In the genomic region with DNA sequence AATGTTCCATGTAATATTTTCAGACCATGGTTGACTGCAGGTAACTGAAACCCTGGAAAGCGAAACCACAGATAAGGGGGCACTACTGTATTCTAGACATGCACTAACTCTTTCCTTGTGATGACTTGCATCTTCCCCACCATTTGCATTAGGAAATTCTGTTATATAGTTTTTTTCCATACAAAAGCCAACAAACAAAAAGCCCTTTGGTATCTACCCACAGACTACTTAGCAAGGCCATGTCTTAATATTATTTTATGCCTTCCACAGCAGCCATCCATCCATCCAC, we compare ENCODE assay signal across 24 cellular contexts. TPM values are rescaled to one million over a fixed set of nuclear protein-coding genes. Genes with fewer than 3 reads are reported as not detected.
DNase-seq lines count a peak whose midpoint lies in the region; ATAC-seq and TF ChIP-seq lines count a peak whose summit lies in the region.
"Had no signal": no experiment of that assay in that cellular context is flagged by ENCODE, and none has a peak within 500 bp of the region (broad histone marks: within the 10 kb centered on the region; RNA-seq: fewer than 3 reads in every experiment).

No MANE protein-coding gene starts in this region.

- POLR2A ChIA-PET in CD8-positive, alpha-beta T cell (lab: Charles Lee), result no interaction called here
- POLR2A ChIA-PET in IMR-90 (lab: Charles Lee; ENCODE audit: unreplicated experiment), result no interaction called here

- no peak overlapping the region for H2BK120ac ChIP-seq in IMR-90 (ENCODE audit: low read depth, low read length)
- no peak overlapping the region for H2BK120ac ChIP-seq in trophoblast cell (ENCODE audit: insufficient read depth, low read length, poor library complexity)

- H2BK12ac ChIP-seq in trophoblast cell (ENCODE audit: low read length), result no peak overlapping the region

- no peak overlapping the region for H4K12ac ChIP-seq in trophoblast cell (ENCODE audit: low read depth, low read length)

- H2AFZ ChIP-seq in IMR-90 (replicated peaks; ENCODE audit: low read length, poor library complexity) (no peak overlapping the region), trophoblast cell (ENCODE audit: insufficient read depth, low read length, poor library complexity) (no peak overlapping the region)
- H2AFZ ChIP-seq: GM23248 had no signal

- H3K79me1 ChIP-seq in IMR-90 (ENCODE audit: low read depth in 1 of 2, low read length in 2 of 2) (peaks cover 0 to 7% of the 10 kb centered on the region in 2 experiments; a peak in 1 of 4 replicates), trophoblast cell (ENCODE audit: low read length) (no peaks in the 10 kb centered on the region)

- CTCF ChIA-PET in CD8-positive, alpha-beta T cell (lab: Charles Lee), result no interaction called here
- CTCF ChIA-PET in IMR-90 (lab: Yijun Ruan, JAX), result no interaction called here

- no peak overlapping the region for H3K56ac ChIP-seq in IMR-90 (ENCODE audit: extremely low read depth, insufficient read depth, low read length)

- intact Hi-C loops in CD8-positive, alpha-beta T cell (cut with DNase I, micrococcal nuclease), result loop anchor here in 1 of 2 experiments (5.0 kb wide), 1 partner anchor 53 kb away; a partner anchor contains a TSS
- intact Hi-C loops in IMR-90 (cut with micrococcal nuclease), result no loop called here

- no peaks in the 10 kb centered on the region for H4K20me1 ChIP-seq in IMR-90 (ENCODE audit: insufficient read depth, low read length)

- BruUV-seq in IMR-90 (replicated peaks; lab: Mats Ljungman, UMichigan), result no TSS peak

- no peak for TF ChIP-seq CTCF in CD8-positive, alpha-beta T cell (IDR thresholded peaks at IDR 0.05)
- TF ChIP-seq CTCF in IMR-90 (conservative IDR thresholded peaks at IDR 0.05; ENCODE audit: low read depth, low read length), result no peak
- no peak for TF ChIP-seq CTCF in glutamatergic neuron (IDR thresholded peaks at IDR 0.05; ENCODE audit: partially characterized antibody, unreplicated experiment)

- H3K4me1 Mint-ChIP-seq in CD8-positive, alpha-beta T cell (ENCODE audit: low read depth), result no peaks in the 10 kb centered on the region
- H3K4me1 Mint-ChIP-seq in activated naive CD8-positive, alpha-beta T cell (ENCODE audit: low read depth), result peaks cover 25% of the 10 kb centered on the region
- no peaks in the 10 kb centered on the region for H3K4me1 Mint-ChIP-seq in glutamatergic neuron (ENCODE audit: low read depth, unreplicated experiment)
- H3K4me1 Mint-ChIP-seq: H9 had no signal

- H3K4ac ChIP-seq in IMR-90 (ENCODE audit: low read depth, low read length) (no peak overlapping the region), trophoblast cell (ENCODE audit: low read depth, low read length) (no peak overlapping the region)

- peaks cover 54% of the 10 kb centered on the region for H3K36me3 Mint-ChIP-seq in CD8-positive, alpha-beta T cell
- peaks cover 7% of the 10 kb centered on the region for H3K36me3 Mint-ChIP-seq in activated naive CD8-positive, alpha-beta T cell
- peaks cover 5% of the 10 kb centered on the region for H3K36me3 Mint-ChIP-seq in glutamatergic neuron (ENCODE audit: unreplicated experiment)

- H3K27me3 Mint-ChIP-seq in CD8-positive, alpha-beta T cell (ENCODE audit: low read depth), result no peaks in the 10 kb centered on the region
- no peaks in the 10 kb centered on the region for H3K27me3 Mint-ChIP-seq in activated naive CD8-positive, alpha-beta T cell
- no peaks in the 10 kb centered on the region for H3K27me3 Mint-ChIP-seq in glutamatergic neuron (ENCODE audit: unreplicated experiment)
- H3K27me3 Mint-ChIP-seq: CD4-positive, CD25-positive, alpha-beta regulatory T cell had no signal

- no peak overlapping the region for H3K18ac ChIP-seq in IMR-90 (ENCODE audit: low read depth, low read length)
- no peak overlapping the region for H3K18ac ChIP-seq in trophoblast cell (ENCODE audit: low read length)

- H3K27me3 ChIP-seq in CD8-positive, alpha-beta T cell (ENCODE audit: insufficient read depth, low read length), result no peaks in the 10 kb centered on the region
- no peaks in the 10 kb centered on the region for H3K27me3 ChIP-seq in IMR-90 (ENCODE audit: control insufficient read depth, insufficient read depth, low read length)
- H3K27me3 ChIP-seq in trophoblast cell (ENCODE audit: insufficient read depth, low read length), result no peaks in the 10 kb centered on the region
- H3K27me3 ChIP-seq: Peyer's patch had no signal

- H3K79me2 ChIP-seq in trophoblast cell (ENCODE audit: control insufficient read depth, insufficient read depth, low read length, poor library complexity), result no peaks in the 10 kb centered on the region

- ATAC-seq in CD8-positive, alpha-beta T cell, result no peak
- ATAC-seq in IMR-90 (ENCODE audit: low read depth) (no peak), HG03442 (IDR thresholded peaks at IDR 0.05; ENCODE audit: unreplicated experiment) (no peak), GM21390 (IDR thresholded peaks at IDR 0.05; ENCODE audit: unreplicated experiment) (no peak)
- ATAC-seq: HepG2 had no signal

- H2AK9ac ChIP-seq in IMR-90 (replicated peaks; ENCODE audit: low read depth, low read length, poor library complexity), result peak overlapping the region; percentile 78

- H3K14ac ChIP-seq in IMR-90 (replicated peaks; ENCODE audit: low read depth, low read length) (no peak overlapping the region), trophoblast cell (ENCODE audit: low read length) (no peak overlapping the region)

- H2BK5ac ChIP-seq in IMR-90 (ENCODE audit: low read depth, low read length, poor library complexity, severe bottlenecking), result no peak overlapping the region
- H2BK5ac ChIP-seq in trophoblast cell (ENCODE audit: low read depth, low read length, poor library complexity), result no peak overlapping the region

- no peak overlapping the region for H2BK15ac ChIP-seq in IMR-90 (ENCODE audit: low read depth, low read length)

- WGBS in IMR-90 (ENCODE audit: extremely low coverage in 2 of 2, insufficient read length in 1 of 2), 2 experiments, result no CpG with 5 or more reads among the region's 1 CpG
- no CpG with 5 or more reads among the region's 1 CpG for WGBS in trophoblast cell (ENCODE audit: extremely low coverage, insufficient coverage, insufficient read length)

- peak overlapping the region; percentile 77 for H3K27ac Mint-ChIP-seq in CD8-positive, alpha-beta T cell
- H3K27ac Mint-ChIP-seq in activated naive CD8-positive, alpha-beta T cell, result peak overlapping the region; percentile 80
- peak overlapping the region; percentile 34 for H3K27ac Mint-ChIP-seq in glutamatergic neuron (ENCODE audit: unreplicated experiment)
- H3K27ac Mint-ChIP-seq: HFFc6 had no signal

- no peak for DNase-seq in CD8-positive, alpha-beta T cell
- DNase-seq in IMR-90 (no peak), glutamatergic neuron (no peak), trophoblast cell (no peak)
- DNase-seq: CD4-positive, CD25-positive, alpha-beta regulatory T cell; COR-L47; DMS 273 treated with DMSO at 0.1 percent for 48 hours; DMS79 treated with DMSO at 0.1 percent for 48 hours; GM23248; H9; HFFc6; KG1; NCI-H1092; NCI-H1436 treated with DMSO at 0.1 percent for 48 hours; NCI-H1930; NCI-H226; NCI-H510A treated with DMSO at 0.1 percent for 48 hours; NCI-H748 treated with DMSO at 0.1 percent for 48 hours; Peyer's patch had no signal

- H4K5ac ChIP-seq in IMR-90 (ENCODE audit: low read depth, low read length), result no peak overlapping the region

- no peak overlapping the region for H3K4me3 ChIP-seq in CD8-positive, alpha-beta T cell (ENCODE audit: low read depth, low read length)
- no peak overlapping the region for H3K4me3 ChIP-seq in IMR-90 (ENCODE audit: insufficient read depth, low read depth, low read length)
- no peak overlapping the region for H3K4me3 ChIP-seq in trophoblast cell (ENCODE audit: low read depth, low read length)
- H3K4me3 ChIP-seq: GM23248, Peyer's patch had no signal

- H3K9me3 Mint-ChIP-seq in CD8-positive, alpha-beta T cell, result no peaks in the 10 kb centered on the region
- H3K9me3 Mint-ChIP-seq in activated naive CD8-positive, alpha-beta T cell (ENCODE audit: low read depth), result no peaks in the 10 kb centered on the region
- peaks cover 1% of the 10 kb centered on the region for H3K9me3 Mint-ChIP-seq in glutamatergic neuron (ENCODE audit: unreplicated experiment)
- H3K9me3 Mint-ChIP-seq: CD4-positive, CD25-positive, alpha-beta regulatory T cell; H9; HFFc6 had no signal

- H2BK20ac ChIP-seq in IMR-90 (ENCODE audit: low read depth, low read length), result no peak overlapping the region

- H3K9me3 ChIP-seq in CD8-positive, alpha-beta T cell (ENCODE audit: low read length), result no peaks in the 10 kb centered on the region
- H3K9me3 ChIP-seq in IMR-90 (ENCODE audit: control insufficient read depth, insufficient read depth, low read length), result no peaks in the 10 kb centered on the region
- H3K9me3 ChIP-seq in trophoblast cell (ENCODE audit: insufficient read depth, low read depth, low read length), result no peaks in the 10 kb centered on the region
- H3K9me3 ChIP-seq: Peyer's patch had no signal

- H3K36me3 ChIP-seq in CD8-positive, alpha-beta T cell (ENCODE audit: insufficient read depth, low read length), result peaks cover 7% of the 10 kb centered on the region
- H3K36me3 ChIP-seq in IMR-90 (ENCODE audit: control insufficient read depth, insufficient read depth, low read length) (peaks cover 24% of the 10 kb centered on the region), trophoblast cell (ENCODE audit: control insufficient read depth in 1 of 2, insufficient read depth in 2 of 2, low read length in 2 of 2) (peaks cover 22% of the 10 kb centered on the region in 2 experiments)

- H4K91ac ChIP-seq in IMR-90 (ENCODE audit: insufficient read depth, low read depth, low read length), result no peak overlapping the region
- H4K91ac ChIP-seq in trophoblast cell (ENCODE audit: low read depth, low read length), result no peak overlapping the region

- H3K4me1 ChIP-seq in CD8-positive, alpha-beta T cell (ENCODE audit: insufficient read depth, low read length), result no peaks in the 10 kb centered on the region
- H3K4me1 ChIP-seq in IMR-90 (ENCODE audit: control insufficient read depth, insufficient read depth, low read length), result no peaks in the 10 kb centered on the region
- no peaks in the 10 kb centered on the region for H3K4me1 ChIP-seq in trophoblast cell (ENCODE audit: control insufficient read depth in 1 of 2, insufficient read depth in 2 of 2, low read length in 2 of 2)
- H3K4me1 ChIP-seq: Peyer's patch had no signal

- H3K9ac ChIP-seq in IMR-90 (ENCODE audit: low read depth, low read length) (no peak overlapping the region), trophoblast cell (ENCODE audit: low read length) (no peak overlapping the region)
- H3K9ac ChIP-seq: GM23248 had no signal

- H2AK5ac ChIP-seq in IMR-90 (ENCODE audit: low read depth, low read length) (no peak overlapping the region), trophoblast cell (ENCODE audit: low read length) (no peak overlapping the region)

- dilution Hi-C loops in IMR-90 (cut with HindIII; ENCODE audit: low sequenced_read_pairs, unreplicated experiment), result no loop called here

- in situ Hi-C loops in IMR-90 (cut with MboI; ENCODE audit: low sequenced_read_pairs), result no loop called here

- H4K8ac ChIP-seq in IMR-90 (ENCODE audit: low read depth in 2 of 2, low read length in 2 of 2), result no peak overlapping the region
- no peak overlapping the region for H4K8ac ChIP-seq in trophoblast cell (ENCODE audit: low read depth, low read length)

- H3K4me2 ChIP-seq in IMR-90 (ENCODE audit: low read depth, low read length), result no peak overlapping the region
- H3K4me2 ChIP-seq in trophoblast cell (ENCODE audit: low read length), result no peak overlapping the region

- H3K4me3 Mint-ChIP-seq in CD8-positive, alpha-beta T cell, result no peak overlapping the region
- no peak overlapping the region for H3K4me3 Mint-ChIP-seq in activated naive CD8-positive, alpha-beta T cell
- no peak overlapping the region for H3K4me3 Mint-ChIP-seq in glutamatergic neuron (ENCODE audit: unreplicated experiment)
- H3K4me3 Mint-ChIP-seq: CD4-positive, CD25-positive, alpha-beta regulatory T cell; H9; HFFc6 had no signal

- TF ChIP-seq RAD21 in IMR-90 (IDR thresholded peaks at IDR 0.05; ENCODE audit: low read length), result no peak

- H3K9me1 ChIP-seq in IMR-90 (ENCODE audit: insufficient read depth, low read length), result no peaks in the 10 kb centered on the region

- H3K23ac ChIP-seq in IMR-90 (ENCODE audit: low read depth, low read length) (no peak overlapping the region), trophoblast cell (ENCODE audit: low read length) (no peak overlapping the region)

- no peak for TF ChIP-seq POLR2A in IMR-90 (IDR thresholded peaks at IDR 0.05; ENCODE audit: low read depth, low read length)

- H3K27ac ChIP-seq in CD8-positive, alpha-beta T cell (ENCODE audit: low read depth, low read length), result no peak overlapping the region
- H3K27ac ChIP-seq in IMR-90 (ENCODE audit: insufficient read depth, low read length) (no peak overlapping the region), trophoblast cell (ENCODE audit: low read depth, low read length) (no peak overlapping the region)
- H3K27ac ChIP-seq: GM23248, HL-60, Peyer's patch had no signal

RNA-seq across cellular contexts. Expression of a gene that starts 23.5 kb away (rescaled TPM):
- 10 to 100 TPM; 80.0 to 83.7 TPM for total RNA-seq in CD8-positive, alpha-beta T cell
- total RNA-seq in IMR-90 (2012; rRNA removed) (86.9 and 106 TPM in 2 replicates), glutamatergic neuron (ENCODE audit: unreplicated experiment) (163 TPM)
- 84.3 and 112 TPM in 2 replicates for polyA plus RNA-seq in IMR-90 (2012; rRNA removed)
- 71.7 and 77.1 TPM in 2 replicates for polyA plus RNA-seq in IMR-90 (2012; cell fraction: cytosol; rRNA removed)
- polyA plus RNA-seq in IMR-90 (2012; cell fraction: nucleus; rRNA removed; ENCODE audit: low replicate concordance), result 24.6 and 64.2 TPM in 2 replicates
- 149 and 153 TPM in 2 replicates for polyA plus RNA-seq in trophoblast cell (2013)

RNA-seq across cellular contexts. Expression of a gene that starts 52.2 kb away (rescaled TPM):
- 10 to 100 TPM; 70.6 to 72.1 TPM for total RNA-seq in CD8-positive, alpha-beta T cell
- total RNA-seq in IMR-90 (2012; rRNA removed) (16.5 and 19.2 TPM in 2 replicates), glutamatergic neuron (ENCODE audit: unreplicated experiment) (66.7 TPM)
- 21.4 and 26.3 TPM in 2 replicates for polyA plus RNA-seq in IMR-90 (2012; rRNA removed)
- 9.9 and 22.8 TPM in 2 replicates for polyA plus RNA-seq in IMR-90 (2012; cell fraction: cytosol; rRNA removed)
- polyA plus RNA-seq in IMR-90 (2012; cell fraction: nucleus; rRNA removed; ENCODE audit: low replicate concordance), result 3.4 and 11.8 TPM in 2 replicates
- 88.6 and 89.3 TPM in 2 replicates for polyA plus RNA-seq in trophoblast cell (2013)
- total RNA-seq: HepG2 had no signal
- polyA plus RNA-seq: HepG2 had no signal
